Comparison of ENCODE assay signal across 9 cellular contexts in the genomic region with DNA sequence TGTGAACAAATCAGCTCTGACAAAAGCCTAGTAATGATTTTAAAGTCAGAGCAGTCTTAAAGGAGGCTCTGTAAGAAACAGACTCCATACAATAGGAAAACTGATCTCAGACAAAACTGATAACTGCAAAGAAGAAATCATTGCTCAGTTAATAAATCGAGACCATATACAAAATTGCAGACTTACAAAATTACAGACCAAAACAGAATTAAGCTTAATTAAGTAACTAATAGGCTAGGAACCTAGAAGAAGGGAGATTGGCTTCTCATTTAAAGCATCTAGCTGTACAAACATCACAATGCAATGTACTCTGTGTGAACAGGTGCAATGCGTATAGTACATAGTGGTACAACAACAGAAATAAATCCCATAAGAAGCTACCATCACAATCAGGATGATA. TPM values are rescaled to one million over a fixed set of nuclear protein-coding genes. Genes with fewer than 3 reads are reported as not detected.
DNase-seq lines count a peak whose midpoint lies in the region; ATAC-seq, FAIRE-seq and TF ChIP-seq lines count a peak whose summit lies in the region.
"Had no signal": no experiment of that assay in that cellular context is flagged by ENCODE, and none has a peak within 500 bp of the region (broad histone marks: within the 10 kb centered on the region; RNA-seq: fewer than 3 reads in every experiment).

No MANE protein-coding gene starts in this region.

- H3K9me3 Mint-ChIP-seq in CD4-positive, alpha-beta T cell, result no peaks in the 10 kb centered on the region
- H3K9me3 Mint-ChIP-seq: T-helper 1 cell treated with Interleukin-12 subunit alpha and Interleukin-12 subunit beta and Interleukin-4 antibody, amounts not matched to agents 30 μg/mL and 1 μg/mL, for 36 hours had no signal

- CTCF ChIA-PET in CD4-positive, alpha-beta T cell (lab: Charles Lee), result interaction anchor here (1.7 to 2.4 kb wide), 3 partner anchors 9 to 683 kb away, joined by 6 to 7 read pairs (median 6); partner anchors contain the start of gene ZBTB20
- CTCF ChIA-PET in HEK293T (lab: Yijun Ruan, JAX), result no interaction called here

- ATAC-seq in CD4-positive, alpha-beta T cell (ENCODE audit: poor library complexity), result no peak
- ATAC-seq in body of pancreas (no peak), HG03045 (IDR thresholded peaks at IDR 0.05; ENCODE audit: unreplicated experiment) (no peak), HG03342 (IDR thresholded peaks at IDR 0.05; ENCODE audit: unreplicated experiment) (no peak)

- intact Hi-C loops in CD4-positive, alpha-beta T cell (cut with DNase I, micrococcal nuclease), result loop anchor here (1.0 to 5.0 kb wide), 2 partner anchors 46 to 681 kb away; partner anchors contain the start of gene ZBTB20 (in 1 of the 2)
- intact Hi-C loops in body of pancreas (cut with DNase I), result no loop called here

- no peaks in the 10 kb centered on the region for H3K27me3 ChIP-seq in CD4-positive, alpha-beta T cell (ENCODE audit: control insufficient read depth, insufficient read depth, low read length)
- H3K27me3 ChIP-seq in body of pancreas (no peaks in the 10 kb centered on the region), neural cell (ENCODE audit: insufficient read depth, low read depth, low read length) (no peaks in the 10 kb centered on the region)

- peak overlapping the region; percentile 86 for H3K27ac Mint-ChIP-seq in CD4-positive, alpha-beta T cell

- TF ChIP-seq CTCF in CD4-positive, alpha-beta T cell (IDR thresholded peaks at IDR 0.05), result no peak
- TF ChIP-seq CTCF in LNCaP clone FGC (IDR thresholded peaks at IDR 0.05; ENCODE audit: control insufficient read depth, extremely low read depth, insufficient read depth) (no peak), body of pancreas (IDR thresholded peaks at IDR 0.05) (no peak), neural cell (IDR thresholded peaks at IDR 0.05; ENCODE audit: poor library complexity, severe bottlenecking) (no peak)

- no peak for TF ChIP-seq RAD21 in neural cell (conservative IDR thresholded peaks at IDR 0.05)

- peak overlapping the region; percentile 41 for H3K4me3 ChIP-seq in LNCaP clone FGC (ENCODE audit: low read depth, low read length)
- no peak overlapping the region for H3K4me3 ChIP-seq in body of pancreas
- peak overlapping the region; percentile 16 for H3K4me3 ChIP-seq in neural cell (ENCODE audit: low read length)

- no peak overlapping the region for H3K9ac ChIP-seq in neural cell (ENCODE audit: low read length)

- WGBS in body of pancreas, 2 donors, result 25 to 38% methylated on average over 2 of the region's 2 CpGs

- TF ChIP-seq POLR2A in body of pancreas (IDR thresholded peaks at IDR 0.05), result no peak

- H3K27ac ChIP-seq in CD4-positive, alpha-beta T cell (ENCODE audit: low read depth, low read length), result peak overlapping the region; percentile 3
- H3K27ac ChIP-seq in body of pancreas, result peak overlapping the region in 3 of 4 donors; percentile 71 to 77 (median 73)
- H3K27ac ChIP-seq in neural cell (ENCODE audit: low read length), result no peak overlapping the region

- H3K4me3 Mint-ChIP-seq in CD4-positive, alpha-beta T cell, result peak overlapping the region; percentile 89

- no peaks in the 10 kb centered on the region for H3F3A ChIP-seq in neural cell (ENCODE audit: insufficient read depth, low read length, poor library complexity, severe bottlenecking)

- no peaks in the 10 kb centered on the region for H3K79me2 ChIP-seq in neural cell (replicated peaks; ENCODE audit: insufficient read depth, low read length)

- peaks cover 59% of the 10 kb centered on the region for H3K4me1 Mint-ChIP-seq in CD4-positive, alpha-beta T cell (ENCODE audit: low read depth)

- peak overlapping the region; percentile 7 for H3K4me2 ChIP-seq in neural cell (ENCODE audit: low read length)

- H3K27me3 Mint-ChIP-seq in CD4-positive, alpha-beta T cell, result no peaks in the 10 kb centered on the region

- H3K36me3 ChIP-seq in body of pancreas (replicated peaks in 1 of 2; ENCODE audit: insufficient read depth in 1 of 2, low read depth in 2 of 2), result no peaks in the 10 kb centered on the region
- H3K36me3 ChIP-seq in neural cell (ENCODE audit: insufficient read depth, low read length), result no peaks in the 10 kb centered on the region

- H2AFZ ChIP-seq in neural cell (ENCODE audit: low read depth, low read length), result no peak overlapping the region

- no peak for FAIRE-seq in urothelium cell line (lab: Jason Lieb, UNC)

- POLR2A ChIA-PET in CD4-positive, alpha-beta T cell (lab: Charles Lee), result interaction anchor here (0.7 to 4.5 kb wide), 7 partner anchors 9 to 688 kb away, joined by 3 to 135 read pairs (median 7); partner anchors contain the start of gene ZBTB20
- POLR2A ChIA-PET in HEK293T (lab: Yijun Ruan, JAX), result interaction anchor here (3.4 kb wide), 1 partner anchor 46 kb away, joined by 33 read pairs; the partner anchor contains the start of gene ZBTB20

- H4K20me1 ChIP-seq in neural cell (ENCODE audit: insufficient read depth), result no peaks in the 10 kb centered on the region

- DNase-seq in CD4-positive, alpha-beta T cell, result no peak
- no peak for DNase-seq in LNCaP clone FGC (ENCODE audit: low read depth)
- no peak for DNase-seq in body of pancreas
- DNase-seq in urothelium cell line (ENCODE audit: low spot score), result no peak
- no peak for DNase-seq in HEK293T (ENCODE audit: extremely low spot score)

- H3K4me1 ChIP-seq in body of pancreas, result peaks cover 28% of the 10 kb centered on the region

- no peaks in the 10 kb centered on the region for H3K9me3 ChIP-seq in CD4-positive, alpha-beta T cell (ENCODE audit: control insufficient read depth, low read length)
- no peaks in the 10 kb centered on the region for H3K9me3 ChIP-seq in body of pancreas
- H3K9me3 ChIP-seq in neural cell (ENCODE audit: low read length), result no peaks in the 10 kb centered on the region

- no peak for TF ChIP-seq EP300 in neural cell (conservative IDR thresholded peaks at IDR 0.05; ENCODE audit: poor library complexity, severe bottlenecking)

- H3K9me2 ChIP-seq in neural cell (ENCODE audit: insufficient read depth, low read length), result no peaks in the 10 kb centered on the region

- peaks cover 26% of the 10 kb centered on the region for H3K36me3 Mint-ChIP-seq in CD4-positive, alpha-beta T cell (ENCODE audit: low read depth)

TF ChIP-seq in neural cell, 6 proteins besides CTCF, POLR2A, EP300 and RAD21:
- no peak for TF ChIP-seq MXI1 (conservative IDR thresholded peaks at IDR 0.05; ENCODE audit: poor library complexity, severe bottlenecking)

TF ChIP-seq in HEK293T, 16 proteins besides CTCF, POLR2A, EP300 and RAD21:
- TF ChIP-seq CTBP1 (IDR thresholded peaks at IDR 0.05; ENCODE audit: borderline replicate concordance) (no peak), LEF1 (IDR thresholded peaks at IDR 0.05; ENCODE audit: borderline replicate concordance) (no peak), FOXM1 (IDR thresholded peaks at IDR 0.05; ENCODE audit: borderline replicate concordance) (no peak), NFRKB (IDR thresholded peaks at IDR 0.05) (no peak), FOXK2 (IDR thresholded peaks at IDR 0.05) (no peak)
TF ChIP-seq in HEK293T: peak in this region for 0.

RNA-seq across cellular contexts. Expression of gene ZBTB20, which starts 46.3 kb away (rescaled TPM):
- 10 to 100 TPM; 41.6 to 47.4 TPM for total RNA-seq in CD4-positive, alpha-beta T cell
- total RNA-seq in body of pancreas, result 10 to 100 TPM; 48.3 to 77.1 TPM
- 2.9 and 4.8 TPM in 2 replicates for polyA plus RNA-seq in neural cell
- 71.3 and 85.9 TPM in 2 replicates for polyA minus RNA-seq in neural cell

Comparison
In these comparisons a context has a peak if more than half of its experiments do, and no peak if none do; other contexts are left out.
1. H3K4me3 ChIP-seq: peak in LNCaP clone FGC (single experiment) and neural cell (single experiment); none in body of pancreas (0 of 2).